19 cellular contexts compared by ENCODE assay signal in the genomic region with DNA sequence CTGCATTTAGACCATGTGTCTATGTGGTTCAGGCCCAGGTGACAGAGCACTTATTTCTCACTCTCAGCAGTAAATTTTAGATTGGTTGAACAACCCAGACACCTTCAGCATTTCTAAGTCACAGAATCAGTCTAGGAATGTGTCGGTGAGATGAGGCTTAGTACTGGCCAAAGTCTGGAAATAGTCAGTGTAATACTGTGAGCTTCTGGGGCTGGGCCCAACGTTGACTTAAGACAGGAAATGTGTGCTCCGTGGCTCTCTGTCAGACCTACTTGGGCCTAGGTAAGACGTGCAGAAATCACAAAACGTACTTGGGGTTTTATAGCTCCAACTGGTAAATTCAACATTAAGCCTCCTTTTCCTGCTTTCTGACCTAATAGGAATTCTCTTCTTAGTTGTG.
DNase-seq lines count a peak whose midpoint lies in the region; TF ChIP-seq lines count a peak whose summit lies in the region.
"Had no signal": no experiment of that assay in that cellular context is flagged by ENCODE, and none has a peak within 500 bp of the region (broad histone marks: within the 10 kb centered on the region; RNA-seq: fewer than 3 reads in every experiment).

No MANE protein-coding gene starts in this region.

- no TSS peak for BruUV-seq in Caco-2 (replicated peaks; lab: Mats Ljungman, UMichigan)

- H3K4me1 Mint-ChIP-seq in Caco-2 (ENCODE audit: low read depth, unreplicated experiment) (peaks cover 13% of the 10 kb centered on the region), progenitor cell of endocrine pancreas (ENCODE audit: low read depth) (peaks cover 6% of the 10 kb centered on the region)
- H3K4me1 Mint-ChIP-seq: activated CD8-positive, alpha-beta memory T cell treated with anti-CD3 and anti-CD28 coated beads, Interleukin-2, amount 10 ng/mL, durations not matched to agents 7 days and 5 days had no signal

- no peaks in the 10 kb centered on the region for H3K27me3 Mint-ChIP-seq in Caco-2 (ENCODE audit: insufficient read depth, unreplicated experiment)
- H3K27me3 Mint-ChIP-seq in progenitor cell of endocrine pancreas = no peaks in the 10 kb centered on the region
- H3K27me3 Mint-ChIP-seq: activated CD8-positive, alpha-beta memory T cell treated with anti-CD3 and anti-CD28 coated beads, Interleukin-2, amount 10 ng/mL, durations not matched to agents 7 days and 5 days had no signal

- TF ChIP-seq CTCF in Caco-2 (IDR thresholded peaks at IDR 0.05; ENCODE audit: insufficient read depth in 1 of 2, low read depth in 1 of 2, low read length in 1 of 2, severe bottlenecking in 1 of 2, unreplicated experiment in 1 of 2) = no peak
- no peak for TF ChIP-seq CTCF in fibroblast of the aortic adventitia (IDR thresholded peaks at IDR 0.05; ENCODE audit: insufficient read depth, low read length)
- TF ChIP-seq CTCF in osteoblast (IDR thresholded peaks at IDR 0.05; ENCODE audit: extremely low read depth, low read depth, low read length) = no peak
- TF ChIP-seq CTCF in progenitor cell of endocrine pancreas (IDR thresholded peaks at IDR 0.05; ENCODE audit: unreplicated experiment) = no peak

- H3K4me2 ChIP-seq in osteoblast (ENCODE audit: insufficient read depth, low read length) = peak overlapping the region; percentile 62

- H3K4me3 Mint-ChIP-seq in Caco-2 (ENCODE audit: unreplicated experiment) (no peak overlapping the region), progenitor cell of endocrine pancreas (ENCODE audit: low read depth) (no peak overlapping the region)
- H3K4me3 Mint-ChIP-seq: activated CD8-positive, alpha-beta memory T cell treated with anti-CD3 and anti-CD28 coated beads, Interleukin-2, amount 10 ng/mL, durations not matched to agents 7 days and 5 days had no signal

- no peaks in the 10 kb centered on the region for H3K79me2 ChIP-seq in osteoblast (ENCODE audit: insufficient read depth, low read length)

- H3K9me3 ChIP-seq in Caco-2 (peaks cover 5% of the 10 kb centered on the region; the same call in 1 of the 2 replicates), osteoblast (ENCODE audit: low read depth, low read length) (no peaks in the 10 kb centered on the region)
- H3K9me3 ChIP-seq: body of pancreas had no signal

- H3K36me3 Mint-ChIP-seq in Caco-2 (ENCODE audit: insufficient read depth, unreplicated experiment) = no peaks in the 10 kb centered on the region
- H3K36me3 Mint-ChIP-seq in progenitor cell of endocrine pancreas (ENCODE audit: insufficient read depth) = no peaks in the 10 kb centered on the region
- H3K36me3 Mint-ChIP-seq: activated CD8-positive, alpha-beta memory T cell treated with anti-CD3 and anti-CD28 coated beads, Interleukin-2, amount 10 ng/mL, durations not matched to agents 7 days and 5 days had no signal

- POLR2A ChIA-PET in Caco-2 (lab: Charles Lee) = no interaction called here

- DNase-seq in Caco-2 (peak in 1 of 2 experiments; percentile 24), RPMI7951 (ENCODE audit: low read depth) (peak; percentile 3), fibroblast of the aortic adventitia (ENCODE audit: low read depth) (peak; percentile 59), osteoblast (ENCODE audit: insufficient read length, low spot score, missing footprints) (no peak), T-helper 9 cell (no peak), progenitor cell of endocrine pancreas (ENCODE audit: low spot score, unreplicated experiment) (no peak), COLO829 (ENCODE audit: low spot score) (no peak), HPDE6-E6E7 (ENCODE audit: extremely low spot score) (no peak)
- DNase-seq: activated CD8-positive, alpha-beta memory T cell treated with anti-CD3 and anti-CD28 coated beads, Interleukin-2, amount 10 ng/mL, durations not matched to agents 7 days and 5 days; activated gamma-delta T cell; body of pancreas; COR-L47; GF-D8; MV-4-11; NCI-H82; stimulated activated CD4-positive, alpha-beta T cell treated with anti-CD3 and anti-CD28 coated beads, Interleukin-12 subunit alpha, Interleukin-12 subunit beta, amount 100 ng/mL, for 4 hours; stimulated activated naive CD8-positive, alpha-beta T cell treated with anti-CD3 and anti-CD28 coated beads, Interleukin-15, Interleukin-2, amounts not matched to agents 100 U/mL and 50 U/mL, for 24 hours had no signal

- H3K9me3 Mint-ChIP-seq in Caco-2 (ENCODE audit: unreplicated experiment) (no peaks in the 10 kb centered on the region), progenitor cell of endocrine pancreas (ENCODE audit: low read depth) (no peaks in the 10 kb centered on the region)

- H3K27me3 ChIP-seq in Caco-2 (replicated peaks; ENCODE audit: control insufficient read depth, insufficient read depth, low read length) (no peaks in the 10 kb centered on the region), osteoblast (ENCODE audit: insufficient read depth, low read length) (no peaks in the 10 kb centered on the region)
- H3K27me3 ChIP-seq: body of pancreas had no signal

- H3K4me3 ChIP-seq in Caco-2 (ENCODE audit: low read depth, low read length) (no peak overlapping the region), fibroblast of the aortic adventitia (ENCODE audit: low read depth, low read length) (no peak overlapping the region), osteoblast (ENCODE audit: insufficient read depth, low read length) (peak overlapping the region; percentile 8)
- H3K4me3 ChIP-seq: body of pancreas, lung had no signal

- H3K27ac Mint-ChIP-seq in Caco-2 (ENCODE audit: unreplicated experiment) (peak overlapping the region; percentile 16), progenitor cell of endocrine pancreas (no peak overlapping the region)
- H3K27ac Mint-ChIP-seq: activated CD8-positive, alpha-beta memory T cell treated with anti-CD3 and anti-CD28 coated beads, Interleukin-2, amount 10 ng/mL, durations not matched to agents 7 days and 5 days had no signal

- peak overlapping the region; percentile 92 for H3K27ac ChIP-seq in osteoblast (ENCODE audit: low read depth, low read length)
- H3K27ac ChIP-seq: body of pancreas, RWPE1 had no signal

- peak overlapping the region; percentile 72 for H2AFZ ChIP-seq in osteoblast (ENCODE audit: low read length)

- H3K4me1 ChIP-seq in Caco-2 (peaks cover 16% of the 10 kb centered on the region), osteoblast (ENCODE audit: insufficient read depth, low read length) (peaks cover 47% of the 10 kb centered on the region)
- H3K4me1 ChIP-seq: body of pancreas had no signal

- no peaks in the 10 kb centered on the region for H4K20me1 ChIP-seq in osteoblast (ENCODE audit: insufficient read depth, low read length)

- intact Hi-C loops in Caco-2 (cut with micrococcal nuclease; ENCODE audit: unreplicated experiment) = no loop called here

- CTCF ChIA-PET in Caco-2 (lab: Charles Lee) = no interaction called here

- H3K36me3 ChIP-seq in Caco-2 (ENCODE audit: control insufficient read depth, insufficient read depth, low read length) = no peaks in the 10 kb centered on the region
- H3K36me3 ChIP-seq in osteoblast (ENCODE audit: insufficient read depth, low read length) = no peaks in the 10 kb centered on the region

Comparison
In these comparisons a context has a peak if more than half of its experiments do, and no peak if none do; other contexts are left out.
1. DNase-seq: peak in RPMI7951 (single experiment) and fibroblast of the aortic adventitia (single experiment); none in osteoblast (single experiment), T-helper 9 cell (single experiment), progenitor cell of endocrine pancreas (single experiment), COLO829 (single experiment) and HPDE6-E6E7 (single experiment).